Comparison of ENCODE assay signal across 16 cellular contexts in the genomic region with DNA sequence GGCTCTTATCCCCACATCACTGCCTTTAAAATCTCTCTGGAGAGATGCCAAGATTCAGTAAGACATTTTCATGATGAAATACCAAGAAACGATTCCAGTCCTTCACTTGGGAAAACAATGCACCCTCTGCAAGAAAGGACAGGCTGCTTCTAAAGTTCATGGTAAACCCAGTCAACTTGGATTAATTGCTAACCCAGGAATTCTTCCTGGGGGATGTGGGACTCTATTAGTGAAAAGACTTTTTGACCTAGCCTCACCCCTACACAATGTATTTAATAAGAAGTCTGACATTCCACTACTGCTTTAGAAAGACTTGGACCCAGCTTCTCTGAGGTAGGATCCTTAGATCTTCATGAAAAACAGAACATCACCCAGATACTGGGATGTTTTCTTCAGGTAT. TPM values are rescaled to one million over a fixed set of nuclear protein-coding genes. Genes with fewer than 3 reads are reported as not detected.
"Had no signal": no experiment of that assay in that cellular context is flagged by ENCODE, and none has a peak within 500 bp of the region (broad histone marks: within the 10 kb centered on the region; RNA-seq: fewer than 3 reads in every experiment).

A gene with protein sequence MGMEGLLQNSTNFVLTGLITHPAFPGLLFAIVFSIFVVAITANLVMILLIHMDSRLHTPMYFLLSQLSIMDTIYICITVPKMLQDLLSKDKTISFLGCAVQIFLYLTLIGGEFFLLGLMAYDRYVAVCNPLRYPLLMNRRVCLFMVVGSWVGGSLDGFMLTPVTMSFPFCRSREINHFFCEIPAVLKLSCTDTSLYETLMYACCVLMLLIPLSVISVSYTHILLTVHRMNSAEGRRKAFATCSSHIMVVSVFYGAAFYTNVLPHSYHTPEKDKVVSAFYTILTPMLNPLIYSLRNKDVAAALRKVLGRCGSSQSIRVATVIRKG (plus strand): TSS at position 301 of the 400 bp plus-strand sequence. CDS start 7,161 bp downstream, outside the sequence.

RNA-seq across cellular contexts. Expression of the gene that starts here (rescaled TPM):
- total RNA-seq: dermis blood vessel endothelial cell, endothelial cell of umbilical vein, esophagus mucosa, esophagus squamous epithelium, gastrocnemius medialis, glomerular endothelial cell, heart right ventricle, kidney epithelial cell, left cardiac atrium, left lung, left ventricle myocardium superior, lower leg skin, lower lobe of right lung, lung microvascular endothelial cell, mucosa of gallbladder had no signal
- polyA plus RNA-seq: endothelial cell of umbilical vein, heart right ventricle, keratinocyte had no signal
